ENCODE assay signal across 2 cellular contexts in the genomic region with DNA sequence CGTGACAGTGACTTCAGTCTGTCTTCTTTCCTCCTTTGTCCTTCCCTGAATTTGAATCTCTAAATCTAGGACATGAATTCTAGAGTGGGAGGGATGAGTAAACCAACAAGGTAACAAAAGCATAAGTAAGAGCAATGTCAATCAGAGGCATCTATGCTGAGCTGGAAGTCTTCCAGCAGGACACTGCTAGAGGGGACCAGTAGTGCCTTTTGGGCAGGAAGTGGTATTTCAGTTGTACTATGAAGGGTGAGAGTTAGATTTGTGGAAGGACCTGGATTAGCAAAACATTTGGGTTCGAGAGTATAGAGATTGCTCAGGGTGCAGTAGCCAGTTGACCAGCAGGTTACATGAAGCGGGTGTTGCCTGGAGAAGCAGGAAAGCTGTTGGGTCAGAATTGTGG.
A peak's percentile ranks its signal among the peaks of the same experiment; 100 is the strongest.
TF ChIP-seq lines count a peak whose summit lies in the region.

No MANE protein-coding gene starts in this region.

TF ChIP-seq in GM12891, 5 proteins besides CTCF, POLR2A, EP300 and RAD21:
- TF ChIP-seq POU2F2 (IDR thresholded peaks at IDR 0.05; ENCODE audit: low read depth, low read length) = no peak
- TF ChIP-seq SPI1 (IDR thresholded peaks at IDR 0.05; ENCODE audit: low read depth, low read length) = no peak
- TF ChIP-seq PAX5 (IDR thresholded peaks at IDR 0.05; ENCODE audit: insufficient read depth, low read length, severe bottlenecking) = no peak
- TF ChIP-seq TAF1 (IDR thresholded peaks at IDR 0.05; ENCODE audit: low read depth, low read length) = no peak
- TF ChIP-seq POLR2AphosphoS5 (IDR thresholded peaks at IDR 0.05; ENCODE audit: low read depth, low read length) = no peak

TF ChIP-seq in GM12878, 131 proteins besides CTCF, POLR2A, EP300 and RAD21:
- TF ChIP-seq EED (IDR thresholded peaks at IDR 0.05; ENCODE audit: low read depth) (0 out of 2 replicates have a peak, but pooled peaks have one; percentile 29), RUNX3 (IDR thresholded peaks at IDR 0.05; ENCODE audit: low read length) (peak; percentile 47), USF2 (IDR thresholded peaks at IDR 0.05; ENCODE audit: borderline replicate concordance, low read depth, low read length) (no peak), MEF2B (IDR thresholded peaks at IDR 0.05; ENCODE audit: partially characterized antibody, poor library complexity, severe bottlenecking) (peak; percentile 20), PKNOX1 (IDR thresholded peaks at IDR 0.05) (peak; percentile 38; the same call in 1 of the 2 replicates)
